1 cellular context compared by ENCODE assay signal in genomic region chr7:22296916-22297315, GRCh38.
A peak's percentile ranks its signal among the peaks of the same experiment; 100 is the strongest.
TF ChIP-seq lines count a peak whose summit lies in the region.

No MANE protein-coding gene starts in this region.

TF ChIP-seq in K562, 482 proteins besides CTCF, POLR2A, EP300 and RAD21 (continued from another document):
- TF ChIP-seq, protein P1, sequence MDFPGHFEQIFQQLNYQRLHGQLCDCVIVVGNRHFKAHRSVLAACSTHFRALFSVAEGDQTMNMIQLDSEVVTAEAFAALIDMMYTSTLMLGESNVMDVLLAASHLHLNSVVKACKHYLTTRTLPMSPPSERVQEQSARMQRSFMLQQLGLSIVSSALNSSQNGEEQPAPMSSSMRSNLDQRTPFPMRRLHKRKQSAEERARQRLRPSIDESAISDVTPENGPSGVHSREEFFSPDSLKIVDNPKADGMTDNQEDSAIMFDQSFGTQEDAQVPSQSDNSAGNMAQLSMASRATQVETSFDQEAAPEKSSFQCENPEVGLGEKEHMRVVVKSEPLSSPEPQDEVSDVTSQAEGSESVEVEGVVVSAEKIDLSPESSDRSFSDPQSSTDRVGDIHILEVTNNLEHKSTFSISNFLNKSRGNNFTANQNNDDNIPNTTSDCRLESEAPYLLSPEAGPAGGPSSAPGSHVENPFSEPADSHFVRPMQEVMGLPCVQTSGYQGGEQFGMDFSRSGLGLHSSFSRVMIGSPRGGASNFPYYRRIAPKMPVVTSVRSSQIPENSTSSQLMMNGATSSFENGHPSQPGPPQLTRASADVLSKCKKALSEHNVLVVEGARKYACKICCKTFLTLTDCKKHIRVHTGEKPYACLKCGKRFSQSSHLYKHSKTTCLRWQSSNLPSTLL (IDR thresholded peaks at IDR 0.05) = no peak
- TF ChIP-seq, protein P2, sequence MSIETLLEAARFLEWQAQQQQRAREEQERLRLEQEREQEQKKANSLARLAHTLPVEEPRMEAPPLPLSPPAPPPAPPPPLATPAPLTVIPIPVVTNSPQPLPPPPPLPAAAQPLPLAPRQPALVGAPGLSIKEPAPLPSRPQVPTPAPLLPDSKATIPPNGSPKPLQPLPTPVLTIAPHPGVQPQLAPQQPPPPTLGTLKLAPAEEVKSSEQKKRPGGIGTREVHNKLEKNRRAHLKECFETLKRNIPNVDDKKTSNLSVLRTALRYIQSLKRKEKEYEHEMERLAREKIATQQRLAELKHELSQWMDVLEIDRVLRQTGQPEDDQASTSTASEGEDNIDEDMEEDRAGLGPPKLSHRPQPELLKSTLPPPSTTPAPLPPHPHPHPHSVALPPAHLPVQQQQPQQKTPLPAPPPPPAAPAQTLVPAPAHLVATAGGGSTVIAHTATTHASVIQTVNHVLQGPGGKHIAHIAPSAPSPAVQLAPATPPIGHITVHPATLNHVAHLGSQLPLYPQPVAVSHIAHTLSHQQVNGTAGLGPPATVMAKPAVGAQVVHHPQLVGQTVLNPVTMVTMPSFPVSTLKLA (conservative IDR thresholded peaks at IDR 0.05) = no peak
- TF ChIP-seq ZNF282 (CRISPR knock-in tag; IDR thresholded peaks at IDR 0.05) (no peak), MAFF (IDR thresholded peaks at IDR 0.05; ENCODE audit: low read length) (peak; percentile 10; the same call in 1 of the 2 replicates)
